Comparison of ENCODE assay signal across 10 cellular contexts in the genomic region with DNA sequence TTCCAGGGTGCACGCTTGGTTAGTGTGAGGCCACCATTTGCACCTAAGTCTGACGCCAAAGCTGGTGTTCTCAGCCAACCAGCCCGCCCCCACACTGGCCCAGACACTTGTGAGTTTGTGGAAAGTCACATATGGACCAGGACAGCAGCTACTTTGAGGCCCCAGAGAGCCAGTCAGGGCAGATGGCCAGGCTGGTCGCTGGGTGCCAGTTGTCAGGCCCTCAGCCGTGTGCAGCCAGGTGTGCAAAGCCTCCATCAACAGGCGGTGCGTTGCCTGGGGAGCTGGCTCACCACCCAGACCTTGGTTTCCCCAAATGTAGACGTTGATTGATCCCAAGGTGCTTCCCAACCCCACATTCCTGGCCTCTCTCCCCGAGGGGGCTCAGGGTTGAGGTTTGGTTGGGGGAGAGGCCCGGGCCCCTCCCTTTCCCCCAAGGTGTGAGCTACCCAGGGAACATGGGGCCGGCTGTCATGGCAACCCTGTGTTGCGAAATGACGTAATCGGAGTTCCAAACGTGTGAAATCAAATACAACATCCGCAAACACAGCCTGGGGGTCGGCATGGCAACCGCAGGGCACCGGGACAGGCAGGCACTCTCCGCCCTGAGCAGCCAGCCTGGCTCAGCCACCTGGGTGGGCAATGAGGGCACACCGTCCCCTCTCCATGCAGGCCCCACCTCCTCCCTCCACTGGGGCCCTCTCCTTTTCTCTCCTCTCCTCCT. TPM values are rescaled to one million over a fixed set of nuclear protein-coding genes. Genes with fewer than 3 reads are reported as not detected.
A peak's percentile ranks its signal among the peaks of the same experiment; 100 is the strongest.
DNase-seq lines count a peak whose midpoint lies in the region; ATAC-seq, FAIRE-seq and TF ChIP-seq lines count a peak whose summit lies in the region.
"Had no signal": no experiment of that assay in that cellular context is flagged by ENCODE, and none has a peak within 500 bp of the region (broad histone marks: within the 10 kb centered on the region; RNA-seq: fewer than 3 reads in every experiment).

No MANE protein-coding gene starts in this region.

- H3K27ac Mint-ChIP-seq in activated T-helper 2 cell treated with anti-CD3 and anti-CD28 coated beads, Interferon-gamma antibody, Interleukin-2, Interleukin-4, amounts not matched to agents 10 μg/mL and 5 μg/mL and 100 μg/mL, durations not matched to agents 14 hours and 24 hours and 36 hours = no peak overlapping the region
- H3K27ac Mint-ChIP-seq: activated naive CD8-positive, alpha-beta T cell treated with anti-CD3 and anti-CD28 coated beads, Interleukin-2, amount 10 ng/mL, durations not matched to agents 7 days and 5 days; T-cell had no signal

- H3K4me1 Mint-ChIP-seq in activated T-cell treated with anti-CD3 and anti-CD28 coated beads, Interleukin-2, amount 50 U/mL, for 4 hours (ENCODE audit: low read depth) = no peaks in the 10 kb centered on the region
- H3K4me1 Mint-ChIP-seq in activated T-helper 2 cell treated with anti-CD3 and anti-CD28 coated beads, Interferon-gamma antibody, Interleukin-2, Interleukin-4, amounts not matched to agents 10 μg/mL and 5 μg/mL and 100 μg/mL, durations not matched to agents 14 hours and 24 hours and 36 hours (ENCODE audit: low read depth) = no peaks in the 10 kb centered on the region

- intact Hi-C loops in pancreas (cut with DNase I) = no loop called here
- intact Hi-C loops in activated T-helper 2 cell treated with anti-CD3 and anti-CD28 coated beads, Interferon-gamma antibody, Interleukin-2, Interleukin-4, amounts not matched to agents 10 μg/mL and 5 μg/mL and 100 μg/mL, durations not matched to agents 14 hours and 24 hours and 36 hours (cut with micrococcal nuclease) = no loop called here
- intact Hi-C loops in spleen (cut with DNase I; ENCODE audit: low total_unique reads) = no loop called here

- H3K36me3 Mint-ChIP-seq in activated T-cell treated with anti-CD3 and anti-CD28 coated beads, Interleukin-2, amount 50 U/mL, for 4 hours (ENCODE audit: insufficient read depth) = no peaks in the 10 kb centered on the region
- H3K36me3 Mint-ChIP-seq in activated T-helper 2 cell treated with anti-CD3 and anti-CD28 coated beads, Interferon-gamma antibody, Interleukin-2, Interleukin-4, amounts not matched to agents 10 μg/mL and 5 μg/mL and 100 μg/mL, durations not matched to agents 14 hours and 24 hours and 36 hours (ENCODE audit: low read depth) = no peaks in the 10 kb centered on the region
- H3K36me3 Mint-ChIP-seq: activated naive CD8-positive, alpha-beta T cell treated with anti-CD3 and anti-CD28 coated beads, Interleukin-2, amount 10 ng/mL, durations not matched to agents 7 days and 5 days; T-cell had no signal

- no peak for TF ChIP-seq CTCF in brain microvascular endothelial cell (IDR thresholded peaks at IDR 0.05; ENCODE audit: low read depth, low read length, missing control alignments)
- TF ChIP-seq CTCF in pancreas (IDR thresholded peaks at IDR 0.05) = no peak
- TF ChIP-seq CTCF in spleen (IDR thresholded peaks at IDR 0.05 in 8 of 11, conservative IDR thresholded peaks at IDR 0.05 in 3 of 11) = no peak

- ATAC-seq in pancreas = peak; percentile 46 to 89 (median 80)
- no peak for ATAC-seq in activated T-cell treated with anti-CD3 and anti-CD28 coated beads, Interleukin-2, amount 50 U/mL, for 4 hours
- ATAC-seq: T-cell had no signal

- H3K4me3 Mint-ChIP-seq in activated T-cell treated with anti-CD3 and anti-CD28 coated beads, Interleukin-2, amount 50 U/mL, for 4 hours = no peak overlapping the region
- no peak overlapping the region for H3K4me3 Mint-ChIP-seq in activated T-helper 2 cell treated with anti-CD3 and anti-CD28 coated beads, Interferon-gamma antibody, Interleukin-2, Interleukin-4, amounts not matched to agents 10 μg/mL and 5 μg/mL and 100 μg/mL, durations not matched to agents 14 hours and 24 hours and 36 hours (ENCODE audit: low read depth)
- H3K4me3 Mint-ChIP-seq: activated naive CD8-positive, alpha-beta T cell treated with anti-CD3 and anti-CD28 coated beads, Interleukin-2, amount 10 ng/mL, durations not matched to agents 7 days and 5 days; T-cell had no signal

- no peak for TF ChIP-seq POLR2A in spleen (IDR thresholded peaks at IDR 0.05)

- no peaks in the 10 kb centered on the region for H3K4me1 ChIP-seq in pancreas
- H3K4me1 ChIP-seq in spleen = no peaks in the 10 kb centered on the region

- 37 to 42% methylated on average over 21 of the region's 21 CpGs for WGBS in pancreas, 2 donors
- WGBS in spleen, 5 donors = 55 to 63% (median 57%) methylated on average over 19 to 21 of the region's 21 CpGs

- H3K4me3 ChIP-seq in brain microvascular endothelial cell (ENCODE audit: low read depth, low read length) = no peak overlapping the region
- no peak overlapping the region for H3K4me3 ChIP-seq in pancreas
- H3K4me3 ChIP-seq in spleen = no peak overlapping the region

- H3K9me3 ChIP-seq in pancreas = no peaks in the 10 kb centered on the region
- H3K9me3 ChIP-seq in spleen = no peaks in the 10 kb centered on the region

- H3K9me3 Mint-ChIP-seq in activated T-cell treated with anti-CD3 and anti-CD28 coated beads, Interleukin-2, amount 50 U/mL, for 4 hours = no peaks in the 10 kb centered on the region
- H3K9me3 Mint-ChIP-seq in activated T-helper 2 cell treated with anti-CD3 and anti-CD28 coated beads, Interferon-gamma antibody, Interleukin-2, Interleukin-4, amounts not matched to agents 10 μg/mL and 5 μg/mL and 100 μg/mL, durations not matched to agents 14 hours and 24 hours and 36 hours = no peaks in the 10 kb centered on the region
- H3K9me3 Mint-ChIP-seq: activated naive CD8-positive, alpha-beta T cell treated with anti-CD3 and anti-CD28 coated beads, Interleukin-2, amount 10 ng/mL, durations not matched to agents 7 days and 5 days; T-cell had no signal

- DNase-seq in HT1080 (ENCODE audit: low read depth) = peak; percentile 33
- DNase-seq in NCI-H2171 (lab: John Stamatoyannopoulos, UW) = peak; percentile 90
- DNase-seq in brain microvascular endothelial cell = peak; percentile 4
- DNase-seq in pancreas = peak in 3 of 6 donors; percentile 27 to 51 (median 34)
- no peak for DNase-seq in activated T-cell treated with anti-CD3 and anti-CD28 coated beads, Interleukin-2, amount 50 U/mL, for 4 hours
- DNase-seq in activated CD4-positive, alpha-beta T cell treated with anti-CD3 and anti-CD28 coated beads for 48 hours = no peak
- DNase-seq in activated T-helper 2 cell treated with anti-CD3 and anti-CD28 coated beads, Interferon-gamma antibody, Interleukin-2, Interleukin-4, amounts not matched to agents 10 μg/mL and 5 μg/mL and 100 μg/mL, durations not matched to agents 14 hours and 24 hours and 36 hours (ENCODE audit: low spot score) = no peak
- DNase-seq in spleen = no peak
- DNase-seq: activated naive CD8-positive, alpha-beta T cell treated with anti-CD3 and anti-CD28 coated beads, Interleukin-2, amount 10 ng/mL, durations not matched to agents 7 days and 5 days had no signal

- no peaks in the 10 kb centered on the region for H3K36me3 ChIP-seq in brain microvascular endothelial cell (replicated peaks)
- no peaks in the 10 kb centered on the region for H3K36me3 ChIP-seq in pancreas
- H3K36me3 ChIP-seq in spleen = no peaks in the 10 kb centered on the region

- no peak overlapping the region for H3K27ac ChIP-seq in brain microvascular endothelial cell
- no peak overlapping the region for H3K27ac ChIP-seq in pancreas
- H3K27ac ChIP-seq in spleen = no peak overlapping the region

- no peak for FAIRE-seq in pancreas (lab: Jason Lieb, UNC)

- H3K27me3 ChIP-seq in brain microvascular endothelial cell (replicated peaks) = peaks cover 6% of the 10 kb centered on the region
- no peaks in the 10 kb centered on the region for H3K27me3 ChIP-seq in pancreas
- H3K27me3 ChIP-seq in spleen (replicated peaks in 1 of 7) = peaks cover 0 to 47% (median 0%) of the 10 kb centered on the region in 7 donors

- peaks cover 31% of the 10 kb centered on the region for H3K27me3 Mint-ChIP-seq in activated T-cell treated with anti-CD3 and anti-CD28 coated beads, Interleukin-2, amount 50 U/mL, for 4 hours (ENCODE audit: low read depth)
- H3K27me3 Mint-ChIP-seq in activated T-helper 2 cell treated with anti-CD3 and anti-CD28 coated beads, Interferon-gamma antibody, Interleukin-2, Interleukin-4, amounts not matched to agents 10 μg/mL and 5 μg/mL and 100 μg/mL, durations not matched to agents 14 hours and 24 hours and 36 hours (ENCODE audit: low read depth) = peaks cover 13% of the 10 kb centered on the region

- in situ Hi-C loops in brain microvascular endothelial cell (cut with HindIII; ENCODE audit: low pct_ligation_motif_present, low sequenced_read_pairs) = no loop called here

RNA-seq across cellular contexts. Expression of a gene that starts 42.2 kb away (rescaled TPM):
- 1.1 TPM in 1 of 2 replicates, not detected in the other for total RNA-seq in HT1080 (2014; rRNA removed; shearing (Covaris generic))
- not detected in 2 replicates for polyA plus RNA-seq in HT1080 (2015; cell fraction: cytosol; rRNA removed)
- 0.35 TPM in 1 of 2 replicates, not detected in the other for polyA plus RNA-seq in HT1080 (2015; cell fraction: nucleus; rRNA removed)
- 1 to 10 TPM in 5 of 6 donors, under 1 TPM in 1; 0.69 to 6.8 (median 3.0) TPM for total RNA-seq in pancreas
- polyA plus RNA-seq in pancreas = 10 to 100 TPM in 1 of 2 donors, 1 to 10 TPM in 1; 6.5 to 17.6 TPM
- total RNA-seq in activated T-cell treated with anti-CD3 and anti-CD28 coated beads, Interleukin-2, amount 50 U/mL, for 4 hours = not detected
- total RNA-seq in activated T-helper 2 cell treated with anti-CD3 and anti-CD28 coated beads, Interferon-gamma antibody, Interleukin-2, Interleukin-4, amounts not matched to agents 10 μg/mL and 5 μg/mL and 100 μg/mL, durations not matched to agents 14 hours and 24 hours and 36 hours = not detected in 2 replicates
- total RNA-seq in spleen = under 1 TPM in 6 of 7 donors, not detected in 1; 0.07 to 0.47 (median 0.20) TPM
- under 1 TPM; 0.08 to 0.16 (median 0.11) TPM for polyA plus RNA-seq in spleen
- total RNA-seq: activated naive CD8-positive, alpha-beta T cell treated with anti-CD3 and anti-CD28 coated beads, Interleukin-2, amount 10 ng/mL, durations not matched to agents 7 days and 5 days; T-cell had no signal

Comparison
In these comparisons a context has a peak if more than half of its experiments do, and no peak if none do; other contexts are left out.
1. DNase-seq: peak in HT1080 (single experiment), NCI-H2171 (single experiment) and brain microvascular endothelial cell (single experiment); none in activated T-cell treated with anti-CD3 and anti-CD28 coated beads, Interleukin-2, amount 50 U/mL, for 4 hours (single experiment), activated CD4-positive, alpha-beta T cell treated with anti-CD3 and anti-CD28 coated beads for 48 hours (single experiment), activated T-helper 2 cell treated with anti-CD3 and anti-CD28 coated beads, Interferon-gamma antibody, Interleukin-2, Interleukin-4, amounts not matched to agents 10 μg/mL and 5 μg/mL and 100 μg/mL, durations not matched to agents 14 hours and 24 hours and 36 hours (single experiment) and spleen (single experiment).
2. ATAC-seq: peak in pancreas (4 of 4); none in activated T-cell treated with anti-CD3 and anti-CD28 coated beads, Interleukin-2, amount 50 U/mL, for 4 hours (0 of 2).